ENCODE assay signal across 11 cellular contexts in the genomic region with DNA sequence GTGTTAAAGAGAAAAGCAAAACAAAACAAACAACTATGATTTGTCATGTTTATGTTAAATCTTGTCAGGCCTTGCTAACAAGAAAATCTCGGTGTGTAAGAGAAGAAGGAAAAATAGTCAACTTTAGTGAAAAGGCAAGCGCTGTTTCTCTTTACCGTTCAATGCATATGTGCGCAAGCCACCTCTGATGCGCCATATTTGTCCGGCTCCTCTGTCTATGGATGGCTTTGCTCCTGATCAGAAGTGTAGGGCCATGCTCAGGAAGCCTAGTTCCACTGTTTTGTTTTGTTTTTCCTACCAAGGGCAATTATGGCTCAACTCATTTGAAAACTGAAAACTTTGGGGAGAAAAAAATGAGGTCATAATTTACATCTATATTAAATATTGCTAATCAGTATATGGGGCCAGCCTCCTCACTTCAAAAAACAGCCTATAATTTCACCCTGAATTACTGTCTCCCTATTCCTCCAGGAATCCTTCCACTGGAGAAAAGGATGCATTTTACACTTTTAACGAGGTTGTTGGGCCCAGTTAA. TPM values are rescaled to one million over a fixed set of nuclear protein-coding genes. Genes with fewer than 3 reads are reported as not detected.
A peak's percentile ranks its signal among the peaks of the same experiment; 100 is the strongest.
DNase-seq lines count a peak whose midpoint lies in the region; ATAC-seq and TF ChIP-seq lines count a peak whose summit lies in the region.
"Had no signal": no experiment of that assay in that cellular context is flagged by ENCODE, and none has a peak within 500 bp of the region (broad histone marks: within the 10 kb centered on the region; RNA-seq: fewer than 3 reads in every experiment).

No MANE protein-coding gene starts in this region.

- H3K9me3 ChIP-seq in CD8-positive, alpha-beta memory T cell (ENCODE audit: low read length) = no peaks in the 10 kb centered on the region
- H3K9me3 ChIP-seq in prostate gland = no peaks in the 10 kb centered on the region

- TF ChIP-seq CTCF in foreskin fibroblast (IDR thresholded peaks at IDR 0.05; ENCODE audit: low read depth, low read length) = no peak
- TF ChIP-seq CTCF in prostate gland (IDR thresholded peaks at IDR 0.05) = no peak
- no peak for TF ChIP-seq CTCF in GM10248 (IDR thresholded peaks at IDR 0.05; ENCODE audit: control extremely low read depth, extremely low read depth, low read depth, missing control alignments)
- TF ChIP-seq CTCF in WTC11 (IDR thresholded peaks at IDR 0.05) = no peak

- POLR2A ChIA-PET in CD8-positive, alpha-beta memory T cell (lab: Charles Lee) = no interaction called here
- POLR2A ChIA-PET in activated CD4-positive, alpha-beta memory T cell treated with anti-CD3 and anti-CD28 coated beads for 36 hours (lab: Charles Lee) = interaction anchor here (1.3 kb wide), 1 partner anchor 327 kb away, joined by 4 read pairs; no protein-coding TSS in a partner anchor
- POLR2A ChIA-PET in GM10248 (lab: Yijun Ruan, JAX) = no interaction called here
- POLR2A ChIA-PET in WTC11 (lab: Charles Lee) = no interaction called here

- CTCF ChIA-PET in CD8-positive, alpha-beta memory T cell (lab: Charles Lee) = no interaction called here
- CTCF ChIA-PET in activated CD4-positive, alpha-beta memory T cell treated with anti-CD3 and anti-CD28 coated beads for 36 hours (lab: Charles Lee) = interaction anchor here (0.6 kb wide), 1 partner anchor 248 kb away, joined by 5 read pairs; no protein-coding TSS in a partner anchor
- CTCF ChIA-PET in GM10248 (lab: Yijun Ruan, JAX) (no interaction called here), WTC11 (lab: Charles Lee) (no interaction called here)

- H3K27ac ChIP-seq in CD8-positive, alpha-beta memory T cell (ENCODE audit: low read depth, low read length) = no peak overlapping the region
- peak overlapping the region; percentile 52 to 84 for H3K27ac ChIP-seq in prostate gland

- no peak for ATAC-seq in WTC11
- ATAC-seq: Panc1; stimulated activated memory B cell treated with anti-CD40 and anti-IgM and Interleukin-4, amounts not matched to agents 10 μg/mL and 1 μg/mL and 100 μg/mL, for 72 hours had no signal

- 74% methylated on average over 7 of the region's 7 CpGs for WGBS in prostate gland

- peak overlapping the region; percentile 40 for H3K4me3 ChIP-seq in CD8-positive, alpha-beta memory T cell (ENCODE audit: low read length)
- peak overlapping the region; percentile 33 to 85 for H3K4me3 ChIP-seq in foreskin fibroblast (ENCODE audit: low read depth in 1 of 2, low read length in 2 of 2)
- peak overlapping the region; percentile 76 to 94 for H3K4me3 ChIP-seq in prostate gland

- no peaks in the 10 kb centered on the region for H3K9me3 Mint-ChIP-seq in CD8-positive, alpha-beta memory T cell
- no peaks in the 10 kb centered on the region for H3K9me3 Mint-ChIP-seq in activated CD4-positive, alpha-beta memory T cell treated with anti-CD3 and anti-CD28 coated beads for 36 hours
- H3K9me3 Mint-ChIP-seq in WTC11 = no peaks in the 10 kb centered on the region
- H3K9me3 Mint-ChIP-seq: stimulated activated memory B cell treated with anti-CD40 and anti-IgM and Interleukin-4, amounts not matched to agents 10 μg/mL and 1 μg/mL and 100 μg/mL, for 72 hours had no signal

- H3K4me3 Mint-ChIP-seq in CD8-positive, alpha-beta memory T cell = peak overlapping the region; percentile 68 to 98 (median 94)
- peak overlapping the region; percentile 83 for H3K4me3 Mint-ChIP-seq in activated CD4-positive, alpha-beta memory T cell treated with anti-CD3 and anti-CD28 coated beads for 36 hours
- no peak overlapping the region for H3K4me3 Mint-ChIP-seq in WTC11
- H3K4me3 Mint-ChIP-seq: stimulated activated memory B cell treated with anti-CD40 and anti-IgM and Interleukin-4, amounts not matched to agents 10 μg/mL and 1 μg/mL and 100 μg/mL, for 72 hours had no signal

- no peaks in the 10 kb centered on the region for H3K27me3 ChIP-seq in CD8-positive, alpha-beta memory T cell (ENCODE audit: insufficient read depth, low read length, poor library complexity, severe bottlenecking)
- H3K27me3 ChIP-seq in prostate gland (replicated peaks; ENCODE audit: insufficient read depth) = no peaks in the 10 kb centered on the region

- peaks cover 15% of the 10 kb centered on the region for H3K4me1 ChIP-seq in CD8-positive, alpha-beta memory T cell (ENCODE audit: insufficient read depth, low read length)
- H3K4me1 ChIP-seq in prostate gland (replicated peaks) = no peaks in the 10 kb centered on the region

- intact Hi-C loops in activated CD4-positive, alpha-beta memory T cell treated with anti-CD3 and anti-CD28 coated beads for 36 hours (cut with micrococcal nuclease) = loop anchor here (5.0 kb wide), 1 partner anchor 184 kb away; no protein-coding TSS in a partner anchor
- intact Hi-C loops in prostate gland (cut with DNase I) = no loop called here

- H3K27me3 Mint-ChIP-seq in CD8-positive, alpha-beta memory T cell = peaks cover 0 to 5% of the 10 kb centered on the region in 2 donors
- peaks cover 2% of the 10 kb centered on the region for H3K27me3 Mint-ChIP-seq in activated CD4-positive, alpha-beta memory T cell treated with anti-CD3 and anti-CD28 coated beads for 36 hours
- peaks cover 21% of the 10 kb centered on the region for H3K27me3 Mint-ChIP-seq in WTC11 (ENCODE audit: low read depth)

- no peak for DNase-seq in CD8-positive, alpha-beta memory T cell
- DNase-seq in activated CD4-positive, alpha-beta memory T cell treated with anti-CD3 and anti-CD28 coated beads for 36 hours = no peak
- DNase-seq in foreskin fibroblast (no peak), prostate gland (ENCODE audit: low spot score) (no peak), GM10248 (ENCODE audit: extremely low spot score) (no peak), NCI-H1048 (lab: John Stamatoyannopoulos, UW) (no peak), WTC11 (ENCODE audit: low spot score) (no peak)
- no peak for DNase-seq in activated CD4-positive, CD25-positive, alpha-beta regulatory T cell (lab: John Stamatoyannopoulos, UW)
- DNase-seq: Kasumi-1 had no signal

- H3K27ac Mint-ChIP-seq in CD8-positive, alpha-beta memory T cell = peak overlapping the region; percentile 51 to 95 (median 89)
- H3K27ac Mint-ChIP-seq in activated CD4-positive, alpha-beta memory T cell treated with anti-CD3 and anti-CD28 coated beads for 36 hours = peak overlapping the region; percentile 89
- no peak overlapping the region for H3K27ac Mint-ChIP-seq in WTC11
- H3K27ac Mint-ChIP-seq: stimulated activated memory B cell treated with anti-CD40 and anti-IgM and Interleukin-4, amounts not matched to agents 10 μg/mL and 1 μg/mL and 100 μg/mL, for 72 hours had no signal

- H3K36me3 Mint-ChIP-seq in CD8-positive, alpha-beta memory T cell = peaks cover 4 to 30% (median 7%) of the 10 kb centered on the region in 3 donors
- peaks cover 69% of the 10 kb centered on the region for H3K36me3 Mint-ChIP-seq in activated CD4-positive, alpha-beta memory T cell treated with anti-CD3 and anti-CD28 coated beads for 36 hours
- no peaks in the 10 kb centered on the region for H3K36me3 Mint-ChIP-seq in WTC11
- H3K36me3 Mint-ChIP-seq: stimulated activated memory B cell treated with anti-CD40 and anti-IgM and Interleukin-4, amounts not matched to agents 10 μg/mL and 1 μg/mL and 100 μg/mL, for 72 hours had no signal

- no peak for TF ChIP-seq POLR2A in prostate gland (IDR thresholded peaks at IDR 0.05)

- peaks cover 41 to 76% (median 59%) of the 10 kb centered on the region in 3 donors for H3K4me1 Mint-ChIP-seq in CD8-positive, alpha-beta memory T cell
- H3K4me1 Mint-ChIP-seq in activated CD4-positive, alpha-beta memory T cell treated with anti-CD3 and anti-CD28 coated beads for 36 hours (ENCODE audit: low read depth) = peaks cover 36% of the 10 kb centered on the region
- H3K4me1 Mint-ChIP-seq in WTC11 = peaks cover 63% of the 10 kb centered on the region

- H3K36me3 ChIP-seq in CD8-positive, alpha-beta memory T cell (ENCODE audit: insufficient read depth, low read length) = no peaks in the 10 kb centered on the region
- no peaks in the 10 kb centered on the region for H3K36me3 ChIP-seq in prostate gland

TF ChIP-seq in WTC11, 78 proteins besides CTCF, POLR2A, EP300 and RAD21 (continues in another document):
- TF ChIP-seq NFATC4 (CRISPR knock-in tag; IDR thresholded peaks at IDR 0.05) (no peak), SMAD3 (CRISPR knock-in tag; IDR thresholded peaks at IDR 0.05; ENCODE audit: borderline replicate concordance) (no peak), ZNF416 (CRISPR knock-in tag; IDR thresholded peaks at IDR 0.05) (no peak), TCF7 (CRISPR knock-in tag; IDR thresholded peaks at IDR 0.05; ENCODE audit: low read depth) (no peak), ZNF121 (CRISPR knock-in tag; IDR thresholded peaks at IDR 0.05) (no peak), ESRRA (CRISPR knock-in tag; IDR thresholded peaks at IDR 0.05; ENCODE audit: borderline replicate concordance) (no peak)
- TF ChIP-seq, protein P1, sequence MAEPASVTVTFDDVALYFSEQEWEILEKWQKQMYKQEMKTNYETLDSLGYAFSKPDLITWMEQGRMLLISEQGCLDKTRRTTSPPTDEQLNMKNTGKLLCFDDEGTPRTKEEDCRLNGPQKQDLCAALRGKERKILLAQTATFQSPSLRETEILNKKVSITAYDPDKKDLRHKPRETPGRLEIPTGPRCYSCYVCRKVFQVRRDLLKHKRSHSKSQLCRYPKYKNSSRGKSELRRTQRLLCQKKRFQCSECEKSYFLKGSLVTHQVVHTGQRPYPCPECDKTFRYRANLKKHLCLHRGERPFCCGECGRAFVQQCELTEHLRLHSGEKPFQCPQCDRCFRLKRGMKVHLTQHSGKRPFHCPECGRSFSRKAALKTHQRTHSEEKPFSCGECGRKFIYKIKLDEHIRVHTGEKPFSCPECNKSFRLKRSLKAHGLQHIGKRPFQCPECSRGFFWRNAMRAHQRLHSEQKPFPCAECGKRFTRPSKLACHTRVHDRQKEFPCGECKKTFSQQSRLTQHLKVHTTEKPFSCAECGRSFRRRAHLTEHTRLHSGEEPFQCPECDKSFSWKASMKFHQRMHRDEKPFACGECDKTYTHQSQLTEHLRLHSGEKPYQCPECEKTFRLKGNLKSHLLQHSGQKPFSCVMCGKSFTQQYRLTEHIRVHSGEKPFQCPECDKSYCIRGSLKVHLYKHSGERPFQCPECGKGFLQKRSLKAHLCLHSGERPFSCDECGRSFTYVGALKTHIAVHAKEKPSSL (CRISPR knock-in tag; conservative IDR thresholded peaks at IDR 0.05) = no peak
- TF ChIP-seq, protein P2, sequence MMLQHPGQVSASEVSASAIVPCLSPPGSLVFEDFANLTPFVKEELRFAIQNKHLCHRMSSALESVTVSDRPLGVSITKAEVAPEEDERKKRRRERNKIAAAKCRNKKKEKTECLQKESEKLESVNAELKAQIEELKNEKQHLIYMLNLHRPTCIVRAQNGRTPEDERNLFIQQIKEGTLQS (CRISPR knock-in tag; conservative IDR thresholded peaks at IDR 0.05) = no peak

RNA-seq across cellular contexts. Expression of a gene that starts 4.6 kb away (rescaled TPM):
- total RNA-seq in CD8-positive, alpha-beta memory T cell = 10 to 100 TPM; 36.7 to 37.6 TPM
- 2.2 TPM for polyA plus RNA-seq in CD8-positive, alpha-beta memory T cell
- total RNA-seq in activated CD4-positive, alpha-beta memory T cell treated with anti-CD3 and anti-CD28 coated beads for 36 hours = 100 to 1,000 TPM; 345 to 360 TPM
- total RNA-seq in prostate gland = 100 to 1,000 TPM in 1 of 2 donors, 10 to 100 TPM in 1; 91.4 to 131 TPM
- 3.7 to 6.6 TPM (median 4.6 TPM) in 3 replicates for total RNA-seq in WTC11 (2021)
